In genomic region chr16:14500791-14501190, GRCh38 we compare ENCODE assay signal across 11 cellular contexts.
A peak's percentile ranks its signal among the peaks of the same experiment; 100 is the strongest.
DNase-seq lines count a peak whose midpoint lies in the region; ATAC-seq and TF ChIP-seq lines count a peak whose summit lies in the region.
"Had no signal": no experiment of that assay in that cellular context is flagged by ENCODE, and none has a peak within 500 bp of the region (broad histone marks: within the 10 kb centered on the region; RNA-seq: fewer than 3 reads in every experiment).

No MANE protein-coding gene starts in this region.

- peak; percentile 21 for DNase-seq in GM03348 (ENCODE audit: low spot score)
- no peak for DNase-seq in PC-3
- DNase-seq in fibroblast of peridontal ligament (ENCODE audit: extremely low read depth): peak; percentile 58
- no peak for DNase-seq in smooth muscle cell (lab: John Stamatoyannopoulos, UW; ENCODE audit: unreplicated experiment)
- no peak for DNase-seq in inferior parietal cortex (ENCODE audit: extremely low spot score)
- no peak for DNase-seq in DMS79 (lab: John Stamatoyannopoulos, UW)
- no peak for DNase-seq in D341Med (ENCODE audit: low spot score)
- DNase-seq: activated naive CD4-positive, alpha-beta T cell treated with anti-CD3 and anti-CD28 coated beads for 36 hours; NCI-H1048 had no signal

- H3K79me2 ChIP-seq in PC-3 (ENCODE audit: low read length) (peaks cover 6% of the 10 kb centered on the region), smooth muscle cell (ENCODE audit: low read depth) (no peaks in the 10 kb centered on the region)

- H3K27me3 ChIP-seq in PC-3 (ENCODE audit: low read length) (no peaks in the 10 kb centered on the region), smooth muscle cell (ENCODE audit: low read depth) (no peaks in the 10 kb centered on the region)
- H3K27me3 ChIP-seq: cardiac muscle cell had no signal

- H3K27ac ChIP-seq in PC-3 (ENCODE audit: low read length): peak overlapping the region; percentile 92; the same call in 1 of the 2 replicates
- H3K27ac ChIP-seq in smooth muscle cell (ENCODE audit: low read depth): peak overlapping the region; percentile 94
- H3K27ac ChIP-seq: cardiac muscle cell had no signal

- no peak for ATAC-seq in PC-3
- no peak for ATAC-seq in GM21723 (IDR thresholded peaks at IDR 0.05; ENCODE audit: unreplicated experiment)

- BruUV-seq in PC-3 (replicated peaks; lab: Mats Ljungman, UMichigan): no TSS peak

- no peaks in the 10 kb centered on the region for H4K20me1 ChIP-seq in PC-3 (ENCODE audit: low read length)
- H4K20me1 ChIP-seq in smooth muscle cell (ENCODE audit: low read depth): no peaks in the 10 kb centered on the region

- H3K9ac ChIP-seq in PC-3 (ENCODE audit: low read length) (no peak overlapping the region), smooth muscle cell (ENCODE audit: low read depth) (peak overlapping the region; percentile 1)

- no peaks in the 10 kb centered on the region for H3K9me2 ChIP-seq in PC-3 (replicated peaks; ENCODE audit: low read length)

- POLR2A ChIA-PET in PC-3 (lab: Charles Lee; ENCODE audit: unreplicated experiment): no interaction called here

- intact Hi-C loops in PC-3 (cut with micrococcal nuclease): loop anchor here (10.0 kb wide), 1 partner anchor 46 kb away; no protein-coding TSS in a partner anchor

- H3K4me3 ChIP-seq in PC-3 (ENCODE audit: low read length) (no peak overlapping the region), smooth muscle cell (no peak overlapping the region)
- H3K4me3 ChIP-seq: cardiac muscle cell had no signal

- H3K4me2 ChIP-seq in PC-3 (ENCODE audit: low read length): no peak overlapping the region
- no peak overlapping the region for H3K4me2 ChIP-seq in smooth muscle cell

- H2AFZ ChIP-seq in PC-3 (ENCODE audit: low read length) (no peak overlapping the region), smooth muscle cell (ENCODE audit: low read depth) (no peak overlapping the region)

- no peak for TF ChIP-seq CTCF in PC-3 (conservative IDR thresholded peaks at IDR 0.05; ENCODE audit: low read depth, low read length)
- no peak for TF ChIP-seq CTCF in smooth muscle cell (IDR thresholded peaks at IDR 0.05; ENCODE audit: borderline replicate concordance, insufficient read depth, poor library complexity, severe bottlenecking)

- 87% methylated on average over 2 of the region's 2 CpGs for WGBS in smooth muscle cell (ENCODE audit: low lambda C conversion rate)

- CTCF ChIA-PET in PC-3 (lab: Charles Lee): no interaction called here

- H3F3A ChIP-seq in PC-3 (ENCODE audit: low read length, unreplicated experiment) (peaks cover 10% of the 10 kb centered on the region), smooth muscle cell (ENCODE audit: low read depth) (peaks cover 26% of the 10 kb centered on the region)

- H3K36me3 ChIP-seq in PC-3 (ENCODE audit: low read depth, low read length): no peaks in the 10 kb centered on the region
- no peaks in the 10 kb centered on the region for H3K36me3 ChIP-seq in smooth muscle cell (ENCODE audit: low read depth)
- H3K36me3 ChIP-seq: cardiac muscle cell had no signal

- H3K9me3 ChIP-seq in PC-3 (ENCODE audit: low read length): no peaks in the 10 kb centered on the region
- H3K9me3 ChIP-seq in smooth muscle cell (replicated peaks; ENCODE audit: low read depth): no peaks in the 10 kb centered on the region

- H3K4me1 ChIP-seq in PC-3 (ENCODE audit: insufficient read depth, low read length): peaks cover 67% of the 10 kb centered on the region
- peaks cover 48% of the 10 kb centered on the region for H3K4me1 ChIP-seq in smooth muscle cell (ENCODE audit: low read depth)

Comparison
In these comparisons a context has a peak if more than half of its experiments do, and no peak if none do; other contexts are left out.
1. DNase-seq: peak in GM03348 (single experiment) and fibroblast of peridontal ligament (single experiment); none in PC-3 (single experiment), smooth muscle cell (single experiment), inferior parietal cortex (single experiment), DMS79 (single experiment) and D341Med (single experiment).